In genomic region chr5:161946911-161947310, GRCh38 we compare ENCODE assay signal across 3 cellular contexts.
"Had no signal": no experiment of that assay in that cellular context is flagged by ENCODE, and none has a peak within 500 bp of the region (broad histone marks: within the 10 kb centered on the region; RNA-seq: fewer than 3 reads in every experiment).

No MANE protein-coding gene starts in this region.

- H3K4me3 ChIP-seq: GM12878 had no signal

- DNase-seq: GDM1, GF-D8 had no signal
